Comparison of ENCODE assay signal across 2 cellular contexts in the genomic region with DNA sequence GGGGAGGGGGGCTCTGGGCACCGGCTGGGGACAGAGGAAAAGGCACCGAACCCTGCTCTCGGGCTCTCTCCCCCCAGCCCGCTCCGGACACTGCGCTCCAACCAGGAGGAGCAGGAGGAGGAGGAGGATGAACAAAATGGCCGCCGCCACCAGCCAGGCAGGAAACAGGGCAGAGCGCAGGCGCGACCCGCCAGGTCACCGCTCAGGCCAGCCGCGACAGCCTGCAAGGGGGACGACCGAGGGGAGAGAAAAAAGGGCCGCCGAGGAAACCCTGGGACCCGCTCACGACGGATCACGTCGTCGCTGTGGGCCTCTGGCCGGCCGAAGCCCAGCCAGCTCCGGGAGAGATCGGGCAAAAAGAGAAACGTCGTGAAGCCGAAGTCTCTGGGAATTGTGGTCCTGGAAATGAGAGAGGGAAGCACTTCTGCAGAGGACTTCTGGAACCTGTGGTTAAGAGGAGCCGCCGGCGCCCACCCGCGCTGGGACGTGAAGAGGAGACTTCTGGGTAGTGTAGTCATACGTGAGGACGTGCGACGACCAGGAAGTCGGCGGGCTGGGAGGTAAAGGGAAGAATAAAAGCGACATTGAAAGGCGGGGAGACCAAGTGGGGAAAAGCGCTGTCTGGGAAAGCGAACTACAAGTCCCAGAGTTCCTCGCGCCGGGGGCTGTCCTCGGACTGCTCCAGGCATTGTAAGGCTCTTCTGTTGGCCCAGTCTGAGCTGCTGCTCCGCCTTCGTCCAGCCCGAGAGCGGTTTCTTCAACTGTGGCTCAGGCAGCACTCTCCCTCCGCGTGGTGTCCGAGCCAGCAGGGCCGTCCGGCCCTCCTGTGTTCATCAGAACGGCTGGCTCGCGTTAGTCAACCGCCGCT.
A peak's percentile ranks its signal among the peaks of the same experiment; 100 is the strongest.
TF ChIP-seq lines count a peak whose summit lies in the region.

A gene with protein sequence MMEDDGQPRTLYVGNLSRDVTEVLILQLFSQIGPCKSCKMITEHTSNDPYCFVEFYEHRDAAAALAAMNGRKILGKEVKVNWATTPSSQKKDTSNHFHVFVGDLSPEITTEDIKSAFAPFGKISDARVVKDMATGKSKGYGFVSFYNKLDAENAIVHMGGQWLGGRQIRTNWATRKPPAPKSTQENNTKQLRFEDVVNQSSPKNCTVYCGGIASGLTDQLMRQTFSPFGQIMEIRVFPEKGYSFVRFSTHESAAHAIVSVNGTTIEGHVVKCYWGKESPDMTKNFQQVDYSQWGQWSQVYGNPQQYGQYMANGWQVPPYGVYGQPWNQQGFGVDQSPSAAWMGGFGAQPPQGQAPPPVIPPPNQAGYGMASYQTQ (minus strand): TSS at position 428 of the 868 bp plus-strand sequence. CDS start 499 bp downstream, outside the sequence.

TF ChIP-seq in HCT116, 20 proteins besides CTCF, POLR2A, EP300 and RAD21 (continued from another document):
- TF ChIP-seq, protein P1, sequence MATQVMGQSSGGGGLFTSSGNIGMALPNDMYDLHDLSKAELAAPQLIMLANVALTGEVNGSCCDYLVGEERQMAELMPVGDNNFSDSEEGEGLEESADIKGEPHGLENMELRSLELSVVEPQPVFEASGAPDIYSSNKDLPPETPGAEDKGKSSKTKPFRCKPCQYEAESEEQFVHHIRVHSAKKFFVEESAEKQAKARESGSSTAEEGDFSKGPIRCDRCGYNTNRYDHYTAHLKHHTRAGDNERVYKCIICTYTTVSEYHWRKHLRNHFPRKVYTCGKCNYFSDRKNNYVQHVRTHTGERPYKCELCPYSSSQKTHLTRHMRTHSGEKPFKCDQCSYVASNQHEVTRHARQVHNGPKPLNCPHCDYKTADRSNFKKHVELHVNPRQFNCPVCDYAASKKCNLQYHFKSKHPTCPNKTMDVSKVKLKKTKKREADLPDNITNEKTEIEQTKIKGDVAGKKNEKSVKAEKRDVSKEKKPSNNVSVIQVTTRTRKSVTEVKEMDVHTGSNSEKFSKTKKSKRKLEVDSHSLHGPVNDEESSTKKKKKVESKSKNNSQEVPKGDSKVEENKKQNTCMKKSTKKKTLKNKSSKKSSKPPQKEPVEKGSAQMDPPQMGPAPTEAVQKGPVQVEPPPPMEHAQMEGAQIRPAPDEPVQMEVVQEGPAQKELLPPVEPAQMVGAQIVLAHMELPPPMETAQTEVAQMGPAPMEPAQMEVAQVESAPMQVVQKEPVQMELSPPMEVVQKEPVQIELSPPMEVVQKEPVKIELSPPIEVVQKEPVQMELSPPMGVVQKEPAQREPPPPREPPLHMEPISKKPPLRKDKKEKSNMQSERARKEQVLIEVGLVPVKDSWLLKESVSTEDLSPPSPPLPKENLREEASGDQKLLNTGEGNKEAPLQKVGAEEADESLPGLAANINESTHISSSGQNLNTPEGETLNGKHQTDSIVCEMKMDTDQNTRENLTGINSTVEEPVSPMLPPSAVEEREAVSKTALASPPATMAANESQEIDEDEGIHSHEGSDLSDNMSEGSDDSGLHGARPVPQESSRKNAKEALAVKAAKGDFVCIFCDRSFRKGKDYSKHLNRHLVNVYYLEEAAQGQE (IDR thresholded peaks at IDR 0.05; ENCODE audit: low read depth): no peak
- no peak for TF ChIP-seq ZNF274 (IDR thresholded peaks at IDR 0.05; ENCODE audit: low read depth, low read length)
- peak; percentile 97 for TF ChIP-seq YY1 (IDR thresholded peaks at IDR 0.05; ENCODE audit: extremely low read depth, insufficient replicate concordance, low read depth, low read length)
- no peak for TF ChIP-seq EZH2phosphoT487 (IDR thresholded peaks at IDR 0.05; ENCODE audit: borderline replicate concordance)
- no peak for TF ChIP-seq EZH2 (IDR thresholded peaks at IDR 0.05)
- no peak for TF ChIP-seq JUND (IDR thresholded peaks at IDR 0.05)
- TF ChIP-seq CBX3 (IDR thresholded peaks at IDR 0.05; ENCODE audit: low read depth): no peak
- no peak for TF ChIP-seq SRF (IDR thresholded peaks at IDR 0.05; ENCODE audit: low read depth)
- TF ChIP-seq SIN3A (IDR thresholded peaks at IDR 0.05; ENCODE audit: low read depth): no peak
- peak; percentile 99 for TF ChIP-seq POLR2AphosphoS5 (IDR thresholded peaks at IDR 0.05; ENCODE audit: low read depth, low read length)
- TF ChIP-seq ZFX (IDR thresholded peaks at IDR 0.05): no peak; the same call in 1 of the 2 replicates
- TF ChIP-seq ELF1 (IDR thresholded peaks at IDR 0.05; ENCODE audit: borderline replicate concordance, low read depth): no peak
- TF ChIP-seq SP1 (IDR thresholded peaks at IDR 0.05; ENCODE audit: low read depth): no peak
- no peak for TF ChIP-seq FOSL1 (IDR thresholded peaks at IDR 0.05; ENCODE audit: low read depth)
- no peak for TF ChIP-seq EGR1 (IDR thresholded peaks at IDR 0.05; ENCODE audit: low read depth)
- TF ChIP-seq, protein P2, sequence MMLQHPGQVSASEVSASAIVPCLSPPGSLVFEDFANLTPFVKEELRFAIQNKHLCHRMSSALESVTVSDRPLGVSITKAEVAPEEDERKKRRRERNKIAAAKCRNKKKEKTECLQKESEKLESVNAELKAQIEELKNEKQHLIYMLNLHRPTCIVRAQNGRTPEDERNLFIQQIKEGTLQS (IDR thresholded peaks at IDR 0.05): no peak
- TF ChIP-seq, protein P3, sequence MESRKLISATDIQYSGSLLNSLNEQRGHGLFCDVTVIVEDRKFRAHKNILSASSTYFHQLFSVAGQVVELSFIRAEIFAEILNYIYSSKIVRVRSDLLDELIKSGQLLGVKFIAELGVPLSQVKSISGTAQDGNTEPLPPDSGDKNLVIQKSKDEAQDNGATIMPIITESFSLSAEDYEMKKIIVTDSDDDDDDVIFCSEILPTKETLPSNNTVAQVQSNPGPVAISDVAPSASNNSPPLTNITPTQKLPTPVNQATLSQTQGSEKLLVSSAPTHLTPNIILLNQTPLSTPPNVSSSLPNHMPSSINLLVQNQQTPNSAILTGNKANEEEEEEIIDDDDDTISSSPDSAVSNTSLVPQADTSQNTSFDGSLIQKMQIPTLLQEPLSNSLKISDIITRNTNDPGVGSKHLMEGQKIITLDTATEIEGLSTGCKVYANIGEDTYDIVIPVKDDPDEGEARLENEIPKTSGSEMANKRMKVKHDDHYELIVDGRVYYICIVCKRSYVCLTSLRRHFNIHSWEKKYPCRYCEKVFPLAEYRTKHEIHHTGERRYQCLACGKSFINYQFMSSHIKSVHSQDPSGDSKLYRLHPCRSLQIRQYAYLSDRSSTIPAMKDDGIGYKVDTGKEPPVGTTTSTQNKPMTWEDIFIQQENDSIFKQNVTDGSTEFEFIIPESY (IDR thresholded peaks at IDR 0.05; ENCODE audit: extremely low read depth, insufficient replicate concordance, low read length): peak; percentile 76
- no peak for TF ChIP-seq CEBPB (IDR thresholded peaks at IDR 0.05; ENCODE audit: low read depth)

TF ChIP-seq in neural cell, 6 proteins besides CTCF, POLR2A, EP300 and RAD21 (continued from another document):
- TF ChIP-seq, protein P1 (IDR thresholded peaks at IDR 0.05; ENCODE audit: borderline replicate concordance): peak; percentile 84
